ENCODE assay signal across 8 cellular contexts in the genomic region with DNA sequence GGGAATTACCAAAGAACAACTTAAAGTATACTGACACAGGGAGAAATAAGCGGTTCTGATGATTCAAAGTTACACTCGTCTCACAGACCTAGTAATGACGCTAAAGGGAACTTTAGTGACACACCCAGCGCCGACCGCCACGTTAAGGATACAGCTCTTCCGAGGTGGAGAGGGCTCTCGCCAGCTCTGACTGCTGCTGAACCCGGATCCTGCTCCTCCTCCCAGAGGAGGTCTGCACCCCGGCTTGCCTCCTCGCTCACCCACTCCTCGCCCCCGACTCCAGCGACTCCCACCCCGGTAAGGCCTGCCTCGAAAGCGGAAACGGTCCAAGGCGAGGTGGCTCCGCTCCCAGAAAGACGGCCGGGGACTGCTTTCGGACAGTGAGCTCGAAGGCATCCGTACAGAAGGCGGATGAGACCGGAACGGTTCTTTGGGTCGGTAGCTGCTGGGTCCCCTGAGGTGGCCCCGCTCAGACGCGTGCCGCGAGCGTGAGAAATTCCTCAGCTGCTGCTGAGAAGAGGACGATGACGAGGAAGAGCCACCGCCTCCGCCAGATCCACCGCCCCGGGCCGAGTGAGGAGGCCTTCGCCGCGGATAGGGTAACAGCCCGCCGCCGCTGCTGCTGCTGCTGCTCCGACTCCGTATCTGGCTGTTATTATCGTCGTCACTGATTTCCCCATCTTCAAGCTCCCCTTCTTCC. TPM values are rescaled to one million over a fixed set of nuclear protein-coding genes. Genes with fewer than 3 reads are reported as not detected.
A peak's percentile ranks its signal among the peaks of the same experiment; 100 is the strongest.
DNase-seq lines count a peak whose midpoint lies in the region; ATAC-seq and TF ChIP-seq lines count a peak whose summit lies in the region.

No MANE protein-coding gene starts in this region.

- intact Hi-C loops in sigmoid colon (cut with DNase I): loop anchor here (2.0 to 5.0 kb wide), 4 partner anchors 24 to 174 kb away; a partner anchor contains a TSS

- peak in 1 of 2 donors; percentile 36 for TF ChIP-seq POLR2A in sigmoid colon (IDR thresholded peaks at IDR 0.05)

- peaks cover 32% of the 10 kb centered on the region for H3K4me1 Mint-ChIP-seq in T-helper 2 cell treated with Interferon-gamma antibody and Interleukin-4, amounts not matched to agents 5 μg/mL and 100 μg/mL, for 36 hours (ENCODE audit: low read depth)

- H3K9me3 Mint-ChIP-seq in T-helper 2 cell treated with Interferon-gamma antibody and Interleukin-4, amounts not matched to agents 5 μg/mL and 100 μg/mL, for 36 hours: no peaks in the 10 kb centered on the region

- peaks cover 38% of the 10 kb centered on the region for H3K36me3 Mint-ChIP-seq in T-helper 2 cell treated with Interferon-gamma antibody and Interleukin-4, amounts not matched to agents 5 μg/mL and 100 μg/mL, for 36 hours (ENCODE audit: low read depth)

- H3K27ac Mint-ChIP-seq in T-helper 2 cell treated with Interferon-gamma antibody and Interleukin-4, amounts not matched to agents 5 μg/mL and 100 μg/mL, for 36 hours: peak overlapping the region; percentile 100

- H3K36me3 ChIP-seq in HUES6 (ENCODE audit: control insufficient read depth, insufficient read depth, low read length): peaks cover 24% of the 10 kb centered on the region
- peaks cover 4 to 22% (median 11%) of the 10 kb centered on the region in 4 donors for H3K36me3 ChIP-seq in sigmoid colon

- ATAC-seq in GM21526 (IDR thresholded peaks at IDR 0.05; ENCODE audit: low FRiP score, unreplicated experiment): peak; percentile 27

- WGBS in sigmoid colon, 2 donors: 0% methylated on average over 53 of the region's 53 CpGs

- H3K4me1 ChIP-seq in HUES6 (ENCODE audit: control insufficient read depth, insufficient read depth, low read length) (no peaks in the 10 kb centered on the region), sigmoid colon (peaks cover 3 to 43% (median 24%) of the 10 kb centered on the region in 4 donors)

- peak; percentile 47 for DNase-seq in DMS53 treated with DMSO at 0.1 percent for 48 hours (lab: John Stamatoyannopoulos, UW; ENCODE audit: unreplicated experiment)
- DNase-seq in T-helper 2 cell treated with Interferon-gamma antibody and Interleukin-4, amounts not matched to agents 5 μg/mL and 100 μg/mL, for 36 hours (ENCODE audit: low spot score): peak; percentile 74
- peak in 43 of 51 donors; percentile 20 to 79 (median 52) for DNase-seq in hypothalamus (lab: John Stamatoyannopoulos, UW)
- peak; percentile 81 for DNase-seq in sigmoid colon
- no peak for DNase-seq in NCI-H2196 treated with DMSO at 0.1 percent for 48 hours (lab: John Stamatoyannopoulos, UW; ENCODE audit: unreplicated experiment)

- H3K27me3 ChIP-seq in HUES6 (ENCODE audit: control insufficient read depth, insufficient read depth, low read length) (no peaks in the 10 kb centered on the region), sigmoid colon (no peaks in the 10 kb centered on the region)

- no peak for TF ChIP-seq EP300 in sigmoid colon (IDR thresholded peaks at IDR 0.05)

- H3K4me3 Mint-ChIP-seq in T-helper 2 cell treated with Interferon-gamma antibody and Interleukin-4, amounts not matched to agents 5 μg/mL and 100 μg/mL, for 36 hours: peak overlapping the region; percentile 99

- no peak for TF ChIP-seq CTCF in sigmoid colon (IDR thresholded peaks at IDR 0.05)

- peak overlapping the region; percentile 94 for H3K4me3 ChIP-seq in HUES6 (ENCODE audit: low read depth, low read length)
- peak overlapping the region; percentile 73 to 90 (median 86) for H3K4me3 ChIP-seq in sigmoid colon

- H3K9me3 ChIP-seq in HUES6 (ENCODE audit: control insufficient read depth, insufficient read depth, low read depth, low read length) (no peaks in the 10 kb centered on the region), sigmoid colon (no peaks in the 10 kb centered on the region)

- H3K27ac ChIP-seq in HUES6 (ENCODE audit: low read depth, low read length) (peak overlapping the region; percentile 70; the same call in 1 of the 2 replicates), angular gyrus (ENCODE audit: low read depth, low read length) (peak overlapping the region; percentile 80), sigmoid colon (peak overlapping the region; percentile 91 to 99 (median 97))

- peak overlapping the region; percentile 94 for H3K9ac ChIP-seq in HUES6 (ENCODE audit: low read length)

- H3K27me3 Mint-ChIP-seq in T-helper 2 cell treated with Interferon-gamma antibody and Interleukin-4, amounts not matched to agents 5 μg/mL and 100 μg/mL, for 36 hours (ENCODE audit: low read depth): no peaks in the 10 kb centered on the region

RNA-seq across cellular contexts. Expression of a gene that starts 0.6 kb away (rescaled TPM):
- 10 to 100 TPM; 38.7 to 87.8 (median 52.3) TPM for total RNA-seq in sigmoid colon
- 10 to 100 TPM in 1 of 3 donors, 1 to 10 TPM in 2; 3.0 to 19.9 (median 4.8) TPM for polyA plus RNA-seq in sigmoid colon

RNA-seq across cellular contexts. Expression of a gene that starts 1.1 kb away (rescaled TPM):
- total RNA-seq in sigmoid colon: 1 to 10 TPM; 3.1 to 5.5 (median 4.4) TPM
- polyA plus RNA-seq in sigmoid colon: 1 to 10 TPM; 3.5 to 5.1 (median 4.2) TPM

RNA-seq across cellular contexts. Expression of a gene that starts 22.9 kb away (rescaled TPM):
- 10 to 100 TPM; 10.7 to 23.5 (median 12.7) TPM for total RNA-seq in sigmoid colon
- polyA plus RNA-seq in sigmoid colon: 10 to 100 TPM in 1 of 3 donors, 1 to 10 TPM in 2; 3.6 to 20.3 (median 4.9) TPM
